26 cellular contexts compared by ENCODE assay signal in the genomic region with DNA sequence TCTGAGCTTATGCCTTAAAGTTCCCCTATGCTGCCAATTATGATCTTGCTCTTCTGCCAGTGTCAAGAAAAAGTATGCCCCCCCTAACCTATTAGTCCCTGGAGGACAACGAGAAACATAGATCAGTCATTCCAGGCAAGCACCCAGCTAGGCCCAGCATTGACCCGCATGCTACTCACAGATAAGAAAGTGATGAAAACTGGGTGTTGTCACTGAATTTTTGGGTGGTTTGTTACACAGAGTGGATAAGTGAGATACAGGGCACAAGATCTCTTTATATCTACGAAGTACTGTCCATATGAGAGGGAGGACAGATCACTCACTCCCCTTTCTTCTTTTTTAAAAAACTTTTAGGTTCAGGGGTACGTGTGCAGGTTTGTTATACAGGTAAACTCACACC. TPM values are rescaled to one million over a fixed set of nuclear protein-coding genes. Genes with fewer than 3 reads are reported as not detected.
"Had no signal": no experiment of that assay in that cellular context is flagged by ENCODE, and none has a peak within 500 bp of the region (broad histone marks: within the 10 kb centered on the region; RNA-seq: fewer than 3 reads in every experiment).

No MANE protein-coding gene starts in this region.

- H3K27ac Mint-ChIP-seq: stimulated activated memory B cell treated with anti-CD40 and anti-IgM and Interleukin-4, amounts not matched to agents 10 μg/mL and 1 μg/mL and 100 μg/mL, for 72 hours; T-helper 2 cell treated with Interferon-gamma antibody and Interleukin-4, amounts not matched to agents 5 μg/mL and 100 μg/mL, for 36 hours; WTC11 had no signal

- H3K4me3 ChIP-seq: adrenal gland, esophagus squamous epithelium, heart right ventricle, left lung, spleen, thyroid gland had no signal

- H3K36me3 Mint-ChIP-seq: stimulated activated memory B cell treated with anti-CD40 and anti-IgM and Interleukin-4, amounts not matched to agents 10 μg/mL and 1 μg/mL and 100 μg/mL, for 72 hours; WTC11 had no signal

- ATAC-seq: heart right ventricle; left lung; stimulated activated memory B cell treated with anti-CD40 and anti-IgM and Interleukin-4, amounts not matched to agents 10 μg/mL and 1 μg/mL and 100 μg/mL, for 72 hours; WTC11 had no signal

- H3K27ac ChIP-seq: adrenal gland, esophagus squamous epithelium, heart right ventricle, left lung, spleen, thyroid gland had no signal

- H3K4me1 ChIP-seq: adrenal gland, esophagus squamous epithelium, left lung, spleen had no signal

- DNase-seq: activated CD4-positive, alpha-beta T cell treated with anti-CD3 and anti-CD28 coated beads, Interleukin-2, amount 10 ng/mL, durations not matched to agents 7 days and 5 days; activated gamma-delta T cell treated with Interleukin-2 at 50 U/mL for 16 hours; adrenal gland; cerebellar nuclear complex; effector CD8-positive, alpha-beta T cell; esophagus squamous epithelium; heart right ventricle; left lung; midbrain; occipital lobe; posterior cingulate gyrus; spleen; stimulated activated CD4-positive, alpha-beta T cell treated with anti-CD3 and anti-CD28 coated beads, Interleukin-4, amount 100 ng/mL, for 4 hours; SW 1271; thyroid gland had no signal

- H3K27me3 ChIP-seq: adrenal gland, left lung, spleen, thyroid gland had no signal

- H3K9me3 ChIP-seq: adrenal gland, esophagus squamous epithelium, heart right ventricle, left lung, spleen, thyroid gland had no signal

- H3K9me3 Mint-ChIP-seq: stimulated activated memory B cell treated with anti-CD40 and anti-IgM and Interleukin-4, amounts not matched to agents 10 μg/mL and 1 μg/mL and 100 μg/mL, for 72 hours; WTC11 had no signal

- H3K27me3 Mint-ChIP-seq: activated CD4-positive, alpha-beta T cell treated with anti-CD3 and anti-CD28 coated beads, Interleukin-2, amount 10 ng/mL, durations not matched to agents 7 days and 5 days; stimulated activated memory B cell treated with anti-CD40 and anti-IgM and Interleukin-4, amounts not matched to agents 10 μg/mL and 1 μg/mL and 100 μg/mL, for 72 hours had no signal

- H3K36me3 ChIP-seq: adrenal gland, esophagus squamous epithelium, heart right ventricle, left lung, spleen, thyroid gland had no signal

- H3K4me3 Mint-ChIP-seq: activated CD4-positive, alpha-beta T cell treated with anti-CD3 and anti-CD28 coated beads, Interleukin-2, amount 10 ng/mL, durations not matched to agents 7 days and 5 days; stimulated activated memory B cell treated with anti-CD40 and anti-IgM and Interleukin-4, amounts not matched to agents 10 μg/mL and 1 μg/mL and 100 μg/mL, for 72 hours; T-helper 2 cell treated with Interferon-gamma antibody and Interleukin-4, amounts not matched to agents 5 μg/mL and 100 μg/mL, for 36 hours; WTC11 had no signal

RNA-seq across cellular contexts. Expression of gene TEX48, which starts 6.4 kb away (rescaled TPM):
- total RNA-seq: adrenal gland, astrocyte, bronchial epithelial cell, endothelial cell of umbilical vein, esophagus squamous epithelium, heart right ventricle, kidney epithelial cell, left lung, lung microvascular endothelial cell, occipital lobe, renal cortical epithelial cell, spleen, subcutaneous adipose tissue, thyroid gland, WTC11 had no signal
- polyA plus RNA-seq: adrenal gland, endothelial cell of umbilical vein, heart right ventricle, neural cell, spleen had no signal

RNA-seq across cellular contexts. Expression of gene TEX53, which starts 30.8 kb away (rescaled TPM):
- total RNA-seq: activated CD4-positive, alpha-beta T cell treated with anti-CD3 and anti-CD28 coated beads, Interleukin-2, amount 10 ng/mL, durations not matched to agents 7 days and 5 days; adrenal gland; astrocyte; bronchial epithelial cell; endothelial cell of umbilical vein; esophagus squamous epithelium; heart right ventricle; kidney epithelial cell; left lung; lung microvascular endothelial cell; occipital lobe; renal cortical epithelial cell; spleen; subcutaneous adipose tissue; thyroid gland; WTC11 had no signal
- polyA plus RNA-seq: adrenal gland, endothelial cell of umbilical vein, heart right ventricle, neural cell, spleen had no signal
